Comparison of ENCODE assay signal across 2 cellular contexts in genomic region chr7:6715898-6716297, GRCh38. TPM values are rescaled to one million over a fixed set of nuclear protein-coding genes. Genes with fewer than 3 reads are reported as not detected.
"Had no signal": no experiment of that assay in that cellular context is flagged by ENCODE, and none has a peak within 500 bp of the region (broad histone marks: within the 10 kb centered on the region; RNA-seq: fewer than 3 reads in every experiment).

No MANE protein-coding gene starts in this region.

RNA-seq across cellular contexts. Expression of gene RSPH10B2, which starts 38.0 kb away (rescaled TPM):
- total RNA-seq: GM23248, HFFc6 had no signal
- polyA plus RNA-seq: GM23248 had no signal
